29 cellular contexts compared by ENCODE assay signal in the genomic region with DNA sequence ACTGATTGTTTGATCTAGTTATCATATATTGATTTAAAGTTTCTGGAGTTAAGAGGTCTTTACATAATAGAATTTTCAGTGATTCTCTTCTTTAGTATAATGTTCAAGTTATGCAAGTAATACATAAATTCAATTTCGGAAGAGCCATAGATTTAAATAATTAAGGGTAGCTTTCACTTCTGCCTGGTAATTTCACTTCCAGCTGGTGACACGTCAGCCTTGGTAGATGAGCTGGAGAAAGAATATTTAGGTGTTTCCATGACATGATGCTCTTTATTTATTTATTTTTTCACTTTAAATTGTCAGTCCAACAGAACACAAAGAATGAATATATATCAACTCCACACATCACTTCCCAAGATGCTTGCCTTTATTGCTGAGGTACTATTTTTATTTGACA.
"Had no signal": no experiment of that assay in that cellular context is flagged by ENCODE, and none has a peak within 500 bp of the region (broad histone marks: within the 10 kb centered on the region; RNA-seq: fewer than 3 reads in every experiment).

No MANE protein-coding gene starts in this region.

- H3K9me3 Mint-ChIP-seq: activated CD4-positive, alpha-beta memory T cell treated with anti-CD3 and anti-CD28 coated beads for 36 hours; activated CD4-positive, alpha-beta T cell treated with anti-CD3 and anti-CD28 coated beads, Interleukin-2, amount 10 ng/mL, durations not matched to agents 24 days and 14 days; activated naive CD4-positive, alpha-beta T cell treated with anti-CD3 and anti-CD28 coated beads, Interleukin-2, amount 10 ng/mL, durations not matched to agents 7 days and 5 days; activated naive CD8-positive, alpha-beta T cell treated with anti-CD3 and anti-CD28 coated beads, Interleukin-2, amount 10 ng/mL, durations not matched to agents 7 days and 5 days; activated T-helper 1 cell treated with anti-CD3 and anti-CD28 coated beads, Interleukin-12 subunit alpha, Interleukin-12 subunit beta, Interleukin-2, Interleukin-4 antibody, amounts not matched to agents 30 ng/mL and 10 ng/mL and 1 ng/mL, durations not matched to agents 14 hours and 24 hours and 36 hours; endodermal cell; nephron progenitor cell had no signal

- H3K36me3 ChIP-seq: brain microvascular endothelial cell, heart right ventricle, neutrophil, ovary, sigmoid colon, tibial nerve, WERI-Rb-1 had no signal

- H3K4me3 Mint-ChIP-seq: activated CD4-positive, alpha-beta memory T cell treated with anti-CD3 and anti-CD28 coated beads for 36 hours; activated CD4-positive, alpha-beta T cell treated with anti-CD3 and anti-CD28 coated beads, Interleukin-2, amount 10 ng/mL, durations not matched to agents 24 days and 14 days; activated naive CD4-positive, alpha-beta T cell treated with anti-CD3 and anti-CD28 coated beads, Interleukin-2, amount 10 ng/mL, durations not matched to agents 7 days and 5 days; activated naive CD8-positive, alpha-beta T cell treated with anti-CD3 and anti-CD28 coated beads, Interleukin-2, amount 10 ng/mL, durations not matched to agents 7 days and 5 days; activated T-helper 1 cell treated with anti-CD3 and anti-CD28 coated beads, Interleukin-12 subunit alpha, Interleukin-12 subunit beta, Interleukin-2, Interleukin-4 antibody, amounts not matched to agents 30 ng/mL and 10 ng/mL and 1 ng/mL, durations not matched to agents 14 hours and 24 hours and 36 hours; endodermal cell; nephron progenitor cell; T-helper 1 cell treated with Interleukin-12 subunit alpha and Interleukin-12 subunit beta and Interleukin-4 antibody, amounts not matched to agents 30 μg/mL and 1 μg/mL, for 36 hours had no signal

- H3K27me3 Mint-ChIP-seq: activated CD4-positive, alpha-beta memory T cell treated with anti-CD3 and anti-CD28 coated beads for 36 hours; activated CD4-positive, alpha-beta T cell treated with anti-CD3 and anti-CD28 coated beads, Interleukin-2, amount 10 ng/mL, durations not matched to agents 24 days and 14 days; progenitor cell of endocrine pancreas had no signal

- ATAC-seq: esophagus mucosa, heart right ventricle, left ventricle myocardium superior had no signal

- H3K36me3 Mint-ChIP-seq: activated CD4-positive, alpha-beta memory T cell treated with anti-CD3 and anti-CD28 coated beads for 36 hours; activated naive CD4-positive, alpha-beta T cell treated with anti-CD3 and anti-CD28 coated beads, Interleukin-2, amount 10 ng/mL, durations not matched to agents 7 days and 5 days; activated naive CD8-positive, alpha-beta T cell treated with anti-CD3 and anti-CD28 coated beads, Interleukin-2, amount 10 ng/mL, durations not matched to agents 7 days and 5 days had no signal

- H3K4me1 Mint-ChIP-seq: endodermal cell had no signal

- DNase-seq: activated CD4-positive, alpha-beta memory T cell treated with anti-CD3 and anti-CD28 coated beads for 36 hours; activated CD4-positive, alpha-beta T cell treated with anti-CD3 and anti-CD28 coated beads, Interleukin-2, amount 10 ng/mL, durations not matched to agents 24 days and 14 days; activated CD4-positive, CD25-positive, alpha-beta regulatory T cell treated with anti-CD3 and anti-CD28 coated beads, Interleukin-2, amount 50 U/mL, for 72 hours; activated CD8-positive, alpha-beta memory T cell treated with anti-CD3 and anti-CD28 coated beads, Interleukin-2, amount 50 U/mL, for 4 hours; activated effector memory CD4-positive, alpha-beta T cell treated with anti-CD3 and anti-CD28 coated beads, Interleukin-2, amount 50 U/mL, for 16 hours; activated naive CD4-positive, alpha-beta T cell treated with anti-CD3 and anti-CD28 coated beads, Interleukin-2, amount 10 ng/mL, durations not matched to agents 7 days and 5 days; activated naive CD8-positive, alpha-beta T cell treated with anti-CD3 and anti-CD28 coated beads, Interleukin-2, amount 10 ng/mL, durations not matched to agents 7 days and 5 days; activated T-cell treated with anti-CD3 and anti-CD28 coated beads, Interleukin-2, amount 50 U/mL, for 1 hour; brain microvascular endothelial cell; caudate nucleus; cortex of kidney; endodermal cell; foreskin fibroblast; heart right ventricle; left ventricle myocardium superior; nephron progenitor cell; ovary; sigmoid colon; small intestine; stimulated activated CD4-positive, alpha-beta T cell treated with anti-CD3 and anti-CD28 coated beads, Interleukin-1b, Interleukin-23, amount 100 ng/mL, for 48 hours; stimulated activated naive CD4-positive, alpha-beta T cell treated with Interleukin-2 at 50 U/mL for 16 hours; T-helper 9 cell; WERI-Rb-1 had no signal

- H3K9me3 ChIP-seq: heart right ventricle, neutrophil, ovary, sigmoid colon, tibial nerve had no signal

- H3K27ac Mint-ChIP-seq: activated CD4-positive, alpha-beta memory T cell treated with anti-CD3 and anti-CD28 coated beads for 36 hours; activated CD4-positive, alpha-beta T cell treated with anti-CD3 and anti-CD28 coated beads, Interleukin-2, amount 10 ng/mL, durations not matched to agents 24 days and 14 days; activated naive CD4-positive, alpha-beta T cell treated with anti-CD3 and anti-CD28 coated beads, Interleukin-2, amount 10 ng/mL, durations not matched to agents 7 days and 5 days; activated naive CD8-positive, alpha-beta T cell treated with anti-CD3 and anti-CD28 coated beads, Interleukin-2, amount 10 ng/mL, durations not matched to agents 7 days and 5 days; activated T-helper 1 cell treated with anti-CD3 and anti-CD28 coated beads, Interleukin-12 subunit alpha, Interleukin-12 subunit beta, Interleukin-2, Interleukin-4 antibody, amounts not matched to agents 30 ng/mL and 10 ng/mL and 1 ng/mL, durations not matched to agents 14 hours and 24 hours and 36 hours; endodermal cell; nephron progenitor cell; progenitor cell of endocrine pancreas; T-helper 1 cell treated with Interleukin-12 subunit alpha and Interleukin-12 subunit beta and Interleukin-4 antibody, amounts not matched to agents 30 μg/mL and 1 μg/mL, for 36 hours had no signal

- H3K4me3 ChIP-seq: heart right ventricle, ovary, sigmoid colon, tibial nerve had no signal

- H3K27ac ChIP-seq: brain microvascular endothelial cell, neutrophil, ovary, sigmoid colon, tibial nerve, WERI-Rb-1 had no signal

- H3K27me3 ChIP-seq: brain microvascular endothelial cell, neutrophil, ovary, sigmoid colon, tibial nerve had no signal
